ENCODE assay signal across 8 cellular contexts in genomic region chr5:115295775-115296129, GRCh38. TPM values are rescaled to one million over a fixed set of nuclear protein-coding genes. Genes with fewer than 3 reads are reported as not detected.
DNase-seq lines count a peak whose midpoint lies in the region; ATAC-seq, FAIRE-seq and TF ChIP-seq lines count a peak whose summit lies in the region.

No MANE protein-coding gene starts in this region.

- H3K27me3 ChIP-seq in CD4-positive, alpha-beta T cell (ENCODE audit: control insufficient read depth, insufficient read depth, low read length): no peaks in the 10 kb centered on the region

- H3K4me3 Mint-ChIP-seq in CD4-positive, alpha-beta T cell: peak overlapping the region; percentile 87

- TF ChIP-seq CTCF in CD4-positive, alpha-beta T cell (IDR thresholded peaks at IDR 0.05): no peak

- H3K27ac Mint-ChIP-seq in CD4-positive, alpha-beta T cell: peak overlapping the region; percentile 10

- H3K9me3 Mint-ChIP-seq in CD4-positive, alpha-beta T cell: peaks cover 2% of the 10 kb centered on the region

- no peaks in the 10 kb centered on the region for H3K27me3 Mint-ChIP-seq in CD4-positive, alpha-beta T cell

- ATAC-seq in CD4-positive, alpha-beta T cell (ENCODE audit: poor library complexity): no peak
- ATAC-seq in SK-N-SH treated with all-trans-retinoic acid at 6 μM for 48 hours: peak; percentile 71
- ATAC-seq in Right ventricle myocardium superior (ENCODE audit: poor library complexity): peak; percentile 38
- ATAC-seq in sciatic nerve: peak; percentile 32
- no peak for ATAC-seq in HG03139 (IDR thresholded peaks at IDR 0.05; ENCODE audit: unreplicated experiment)
- no peak for ATAC-seq in GM21423 (IDR thresholded peaks at IDR 0.05; ENCODE audit: unreplicated experiment)

- intact Hi-C loops in CD4-positive, alpha-beta T cell (cut with DNase I, micrococcal nuclease): loop anchor here in 1 of 2 experiments (2.0 to 5.0 kb wide), 5 partner anchors 31 to 787 kb away; partner anchors contain the start of genes AP3S1, ATG12, FEM1C and TRIM36
- intact Hi-C loops in Right ventricle myocardium superior (cut with DNase I) (loop anchor here (10.0 kb wide), 1 partner anchor 539 kb away; no protein-coding TSS in a partner anchor), sciatic nerve (cut with DNase I) (no loop called here)

- CTCF ChIA-PET in CD4-positive, alpha-beta T cell (lab: Charles Lee): interaction anchor here (0.9 to 2.0 kb wide), 3 partner anchors 8 to 33 kb away, joined by 3 to 7 read pairs (median 3); partner anchors contain the start of gene PGGT1B

- peaks cover 4% of the 10 kb centered on the region for H3K9me3 ChIP-seq in CD4-positive, alpha-beta T cell (ENCODE audit: control insufficient read depth, low read length)

- H3K4me1 Mint-ChIP-seq in CD4-positive, alpha-beta T cell (ENCODE audit: low read depth): peaks cover 11% of the 10 kb centered on the region

- peak; percentile 61 for FAIRE-seq in H54 (lab: Jason Lieb, UNC)

- H3K36me3 Mint-ChIP-seq in CD4-positive, alpha-beta T cell (ENCODE audit: low read depth): no peaks in the 10 kb centered on the region

- no peak for TF ChIP-seq POLR2A in H54 (IDR thresholded peaks at IDR 0.05; ENCODE audit: low read depth, low read length)

- POLR2A ChIA-PET in CD4-positive, alpha-beta T cell (lab: Charles Lee): interaction anchor here (0.7 to 4.6 kb wide), 12 partner anchors 9 to 789 kb away, joined by 3 to 33 read pairs (median 6); partner anchors contain the start of genes AP3S1, ATG12, COMMD10 and FEM1C

- no peak overlapping the region for H3K27ac ChIP-seq in CD4-positive, alpha-beta T cell (ENCODE audit: low read depth, low read length)

- no peak for DNase-seq in CD4-positive, alpha-beta T cell
- DNase-seq in H54 (ENCODE audit: insufficient read length, low spot score) (no peak), Right ventricle myocardium superior (no peak), sciatic nerve (ENCODE audit: low spot score) (no peak), inferior parietal cortex (ENCODE audit: extremely low spot score) (no peak)

TF ChIP-seq in SK-N-SH treated with all-trans-retinoic acid at 6 μM for 48 hours, 23 proteins besides CTCF, POLR2A, EP300 and RAD21:
- TF ChIP-seq SNAI2 (CRISPR knock-in tag; IDR thresholded peaks at IDR 0.05) (no peak), OSR1 (CRISPR knock-in tag; IDR thresholded peaks at IDR 0.05) (no peak), PPARA (CRISPR knock-in tag; IDR thresholded peaks at IDR 0.05; ENCODE audit: borderline replicate concordance) (no peak), BACH2 (CRISPR knock-in tag; IDR thresholded peaks at IDR 0.05; ENCODE audit: borderline replicate concordance) (no peak), TSHZ2 (CRISPR knock-in tag; IDR thresholded peaks at IDR 0.05) (no peak)

RNA-seq across cellular contexts. Expression of gene CCDC112, which starts 0.7 kb away (rescaled TPM):
- total RNA-seq in CD4-positive, alpha-beta T cell: 1 to 10 TPM; 3.1 to 3.9 TPM
- total RNA-seq in Right ventricle myocardium superior (4.4 TPM), sciatic nerve (8.9 TPM)

RNA-seq across cellular contexts. Expression of gene PGGT1B, which starts 33.1 kb away (rescaled TPM):
- total RNA-seq in CD4-positive, alpha-beta T cell: 10 to 100 TPM; 37.5 to 39.3 TPM
- total RNA-seq in Right ventricle myocardium superior (23.6 TPM), sciatic nerve (44.2 TPM)

Comparison
In these comparisons a context has a peak if more than half of its experiments do, and no peak if none do; other contexts are left out.
1. ATAC-seq: peak in SK-N-SH treated with all-trans-retinoic acid at 6 μM for 48 hours (single experiment), Right ventricle myocardium superior (single experiment) and sciatic nerve (single experiment); none in CD4-positive, alpha-beta T cell (single experiment), HG03139 (single experiment) and GM21423 (single experiment).